ENCODE assay signal across 17 cellular contexts in the genomic region with DNA sequence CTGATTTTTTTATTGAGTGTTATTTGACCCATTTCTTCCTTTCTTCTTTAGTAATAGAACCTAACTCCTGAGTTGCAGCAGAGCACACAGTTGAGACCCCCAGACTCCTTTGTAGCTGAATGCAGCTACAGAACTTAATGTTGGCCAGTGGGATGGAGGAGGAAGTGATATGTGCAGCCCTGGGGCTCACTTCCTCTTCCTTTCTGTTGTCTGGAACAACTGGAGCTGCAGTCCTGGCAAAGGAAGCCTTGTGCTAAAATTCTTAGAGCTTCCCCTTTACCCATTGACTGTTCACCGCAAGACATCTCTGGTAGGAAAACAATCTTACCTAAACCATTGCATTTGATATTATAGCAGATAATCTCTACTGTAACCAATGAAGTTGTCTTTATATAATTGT.
DNase-seq lines count a peak whose midpoint lies in the region; ATAC-seq, FAIRE-seq and TF ChIP-seq lines count a peak whose summit lies in the region.
"Had no signal": no experiment of that assay in that cellular context is flagged by ENCODE, and none has a peak within 500 bp of the region (broad histone marks: within the 10 kb centered on the region; RNA-seq: fewer than 3 reads in every experiment).

No MANE protein-coding gene starts in this region.

- intact Hi-C loops in colonic mucosa (cut with DNase I): no loop called here
- intact Hi-C loops in PC-3 (cut with micrococcal nuclease): no loop called here

- BruUV-seq in PC-3 (replicated peaks; lab: Mats Ljungman, UMichigan): no TSS peak

- DNase-seq in NOMO-1 (lab: John Stamatoyannopoulos, UW; ENCODE audit: unreplicated experiment in 2 of 2) (peak; percentile 78 to 79), colonic mucosa (no peak), small intestine (peak; percentile 19), PC-3 (no peak)
- no peak for DNase-seq in natural killer cell treated with Interleukin-12 subunit alpha and Interleukin-12 subunit beta and Interleukin-15 and Interleukin-18, amount 100 ng/mL, for 72 hours (ENCODE audit: low spot score)
- DNase-seq: activated CD4-positive, alpha-beta T cell treated with anti-CD3 and anti-CD28 coated beads for 4 hours; activated CD8-positive, alpha-beta memory T cell treated with anti-CD3 and anti-CD28 coated beads, Interleukin-2, amount 10 ng/mL, durations not matched to agents 7 days and 5 days; activated naive CD8-positive, alpha-beta T cell treated with anti-CD3 and anti-CD28 coated beads for 36 hours; BE2C; Calu3; EL; H9; stimulated activated naive B cell treated with anti-CD40 and anti-IgM and Interleukin-4, amounts not matched to agents 10 μg/mL and 1 μg/mL and 100 μg/mL, for 72 hours; T-helper 9 cell; tibial artery had no signal

- H3K4me3 Mint-ChIP-seq in natural killer cell treated with Interleukin-12 subunit alpha and Interleukin-12 subunit beta and Interleukin-15 and Interleukin-18, amount 100 ng/mL, for 72 hours: no peak overlapping the region
- H3K4me3 Mint-ChIP-seq: activated CD8-positive, alpha-beta memory T cell treated with anti-CD3 and anti-CD28 coated beads, Interleukin-2, amount 10 ng/mL, durations not matched to agents 7 days and 5 days; activated naive CD8-positive, alpha-beta T cell treated with anti-CD3 and anti-CD28 coated beads for 36 hours; H9; stimulated activated naive B cell treated with anti-CD40 and anti-IgM and Interleukin-4, amounts not matched to agents 10 μg/mL and 1 μg/mL and 100 μg/mL, for 72 hours had no signal

- no peak overlapping the region for H2AFZ ChIP-seq in PC-3 (ENCODE audit: low read length)

- WGBS in small intestine, 3 donors: 48 to 69% (median 63%) methylated on average over 1 of the region's 1 CpG

- ATAC-seq in HG03432 (IDR thresholded peaks at IDR 0.05; ENCODE audit: unreplicated experiment) (peak; percentile 54), PC-3 (no peak)
- ATAC-seq in activated CD4-positive, CD25-positive, alpha-beta regulatory T cell treated with anti-CD3 and anti-CD28 coated beads, Interleukin-2, amount 50 U/mL, for 24 hours: no peak
- no peak for ATAC-seq in natural killer cell treated with Interleukin-12 subunit alpha and Interleukin-12 subunit beta and Interleukin-15 and Interleukin-18, amount 100 ng/mL, for 72 hours
- ATAC-seq: activated CD8-positive, alpha-beta memory T cell treated with anti-CD3 and anti-CD28 coated beads, Interleukin-2, amount 10 ng/mL, durations not matched to agents 7 days and 5 days had no signal

- H3K27ac Mint-ChIP-seq in natural killer cell treated with Interleukin-12 subunit alpha and Interleukin-12 subunit beta and Interleukin-15 and Interleukin-18, amount 100 ng/mL, for 72 hours: no peak overlapping the region
- H3K27ac Mint-ChIP-seq: activated CD8-positive, alpha-beta memory T cell treated with anti-CD3 and anti-CD28 coated beads, Interleukin-2, amount 10 ng/mL, durations not matched to agents 7 days and 5 days; activated naive CD8-positive, alpha-beta T cell treated with anti-CD3 and anti-CD28 coated beads for 36 hours; H9; stimulated activated naive B cell treated with anti-CD40 and anti-IgM and Interleukin-4, amounts not matched to agents 10 μg/mL and 1 μg/mL and 100 μg/mL, for 72 hours had no signal

- no peaks in the 10 kb centered on the region for H4K20me1 ChIP-seq in PC-3 (ENCODE audit: low read length)

- H3K9me3 ChIP-seq in colonic mucosa (no peaks in the 10 kb centered on the region), small intestine (ENCODE audit: control insufficient read depth, low read depth) (no peaks in the 10 kb centered on the region), PC-3 (ENCODE audit: low read length) (no peaks in the 10 kb centered on the region)
- H3K9me3 ChIP-seq: BE2C, tibial artery had no signal

- H3K9me2 ChIP-seq in PC-3 (replicated peaks; ENCODE audit: low read length): no peaks in the 10 kb centered on the region

- H3K9me3 Mint-ChIP-seq in natural killer cell treated with Interleukin-12 subunit alpha and Interleukin-12 subunit beta and Interleukin-15 and Interleukin-18, amount 100 ng/mL, for 72 hours: peaks cover 4% of the 10 kb centered on the region
- H3K9me3 Mint-ChIP-seq: activated naive CD8-positive, alpha-beta T cell treated with anti-CD3 and anti-CD28 coated beads for 36 hours; H9; stimulated activated naive B cell treated with anti-CD40 and anti-IgM and Interleukin-4, amounts not matched to agents 10 μg/mL and 1 μg/mL and 100 μg/mL, for 72 hours had no signal

- CTCF ChIA-PET in PC-3 (lab: Charles Lee): no interaction called here

- no peaks in the 10 kb centered on the region for H3K36me3 ChIP-seq in colonic mucosa
- no peaks in the 10 kb centered on the region for H3K36me3 ChIP-seq in small intestine (ENCODE audit: control insufficient read depth in 2 of 2, insufficient read depth in 2 of 2, low read length in 2 of 2)
- no peaks in the 10 kb centered on the region for H3K36me3 ChIP-seq in PC-3 (ENCODE audit: low read depth, low read length)
- H3K36me3 ChIP-seq: BE2C, tibial artery had no signal

- peak overlapping the region; percentile 57 for H3K27ac ChIP-seq in colonic mucosa
- peak overlapping the region; percentile 17 to 41 for H3K27ac ChIP-seq in small intestine (ENCODE audit: low read depth in 1 of 2, low read length in 1 of 2)
- no peak overlapping the region for H3K27ac ChIP-seq in PC-3 (ENCODE audit: low read length)
- H3K27ac ChIP-seq: tibial artery had no signal

- H3K4me1 ChIP-seq in colonic mucosa (no peaks in the 10 kb centered on the region), small intestine (ENCODE audit: control insufficient read depth in 2 of 2, insufficient read depth in 1 of 2, low read depth in 1 of 2, low read length in 1 of 2) (peaks cover 0 to 3% of the 10 kb centered on the region in 2 donors), PC-3 (ENCODE audit: insufficient read depth, low read length) (no peaks in the 10 kb centered on the region)
- H3K4me1 ChIP-seq: BE2C, tibial artery had no signal

- POLR2A ChIA-PET in PC-3 (lab: Charles Lee; ENCODE audit: unreplicated experiment): no interaction called here

- TF ChIP-seq CTCF in colonic mucosa (IDR thresholded peaks at IDR 0.05) (no peak), PC-3 (conservative IDR thresholded peaks at IDR 0.05; ENCODE audit: low read depth, low read length) (no peak)

- H3K4me2 ChIP-seq in PC-3 (ENCODE audit: low read length): no peak overlapping the region

- H3K4me3 ChIP-seq in colonic mucosa (no peak overlapping the region), small intestine (ENCODE audit: low read depth in 1 of 2, low read length in 2 of 2) (no peak overlapping the region), PC-3 (ENCODE audit: low read length) (no peak overlapping the region)
- H3K4me3 ChIP-seq: tibial artery had no signal

- H3K9ac ChIP-seq in colonic mucosa (ENCODE audit: low read depth in 2 of 2, low read length in 2 of 2) (no peak overlapping the region), PC-3 (ENCODE audit: low read length) (no peak overlapping the region)

- no peaks in the 10 kb centered on the region for H3K4me1 Mint-ChIP-seq in natural killer cell treated with Interleukin-12 subunit alpha and Interleukin-12 subunit beta and Interleukin-15 and Interleukin-18, amount 100 ng/mL, for 72 hours (ENCODE audit: low read depth in 2 of 2)
- H3K4me1 Mint-ChIP-seq: activated CD8-positive, alpha-beta memory T cell treated with anti-CD3 and anti-CD28 coated beads, Interleukin-2, amount 10 ng/mL, durations not matched to agents 7 days and 5 days; activated naive CD8-positive, alpha-beta T cell treated with anti-CD3 and anti-CD28 coated beads for 36 hours; H9 had no signal

- FAIRE-seq in small intestine (lab: Jason Lieb, UNC): no peak

- no peaks in the 10 kb centered on the region for H3K36me3 Mint-ChIP-seq in natural killer cell treated with Interleukin-12 subunit alpha and Interleukin-12 subunit beta and Interleukin-15 and Interleukin-18, amount 100 ng/mL, for 72 hours
- H3K36me3 Mint-ChIP-seq: activated CD8-positive, alpha-beta memory T cell treated with anti-CD3 and anti-CD28 coated beads, Interleukin-2, amount 10 ng/mL, durations not matched to agents 7 days and 5 days; activated naive CD8-positive, alpha-beta T cell treated with anti-CD3 and anti-CD28 coated beads for 36 hours; stimulated activated naive B cell treated with anti-CD40 and anti-IgM and Interleukin-4, amounts not matched to agents 10 μg/mL and 1 μg/mL and 100 μg/mL, for 72 hours had no signal

- H3K27me3 Mint-ChIP-seq in natural killer cell treated with Interleukin-12 subunit alpha and Interleukin-12 subunit beta and Interleukin-15 and Interleukin-18, amount 100 ng/mL, for 72 hours: no peaks in the 10 kb centered on the region
- H3K27me3 Mint-ChIP-seq: activated CD8-positive, alpha-beta memory T cell treated with anti-CD3 and anti-CD28 coated beads, Interleukin-2, amount 10 ng/mL, durations not matched to agents 7 days and 5 days; activated naive CD8-positive, alpha-beta T cell treated with anti-CD3 and anti-CD28 coated beads for 36 hours; stimulated activated naive B cell treated with anti-CD40 and anti-IgM and Interleukin-4, amounts not matched to agents 10 μg/mL and 1 μg/mL and 100 μg/mL, for 72 hours had no signal

- H3K79me2 ChIP-seq in PC-3 (ENCODE audit: low read length): no peaks in the 10 kb centered on the region

- H3K27me3 ChIP-seq in colonic mucosa (no peaks in the 10 kb centered on the region), small intestine (ENCODE audit: control insufficient read depth in 2 of 2, insufficient read depth in 2 of 2, low read length in 2 of 2) (no peaks in the 10 kb centered on the region), PC-3 (ENCODE audit: low read length) (no peaks in the 10 kb centered on the region)
- H3K27me3 ChIP-seq: BE2C, tibial artery had no signal

- no peaks in the 10 kb centered on the region for H3F3A ChIP-seq in PC-3 (ENCODE audit: low read length, unreplicated experiment)

Comparison
In these comparisons a context has a peak if more than half of its experiments do, and no peak if none do; other contexts are left out.
1. DNase-seq: peak in NOMO-1 (2 of 2) and small intestine (single experiment); none in colonic mucosa (single experiment), PC-3 (single experiment) and natural killer cell treated with Interleukin-12 subunit alpha and Interleukin-12 subunit beta and Interleukin-15 and Interleukin-18, amount 100 ng/mL, for 72 hours (single experiment).